Comparison of ENCODE assay signal across 1 cellular context in the genomic region with DNA sequence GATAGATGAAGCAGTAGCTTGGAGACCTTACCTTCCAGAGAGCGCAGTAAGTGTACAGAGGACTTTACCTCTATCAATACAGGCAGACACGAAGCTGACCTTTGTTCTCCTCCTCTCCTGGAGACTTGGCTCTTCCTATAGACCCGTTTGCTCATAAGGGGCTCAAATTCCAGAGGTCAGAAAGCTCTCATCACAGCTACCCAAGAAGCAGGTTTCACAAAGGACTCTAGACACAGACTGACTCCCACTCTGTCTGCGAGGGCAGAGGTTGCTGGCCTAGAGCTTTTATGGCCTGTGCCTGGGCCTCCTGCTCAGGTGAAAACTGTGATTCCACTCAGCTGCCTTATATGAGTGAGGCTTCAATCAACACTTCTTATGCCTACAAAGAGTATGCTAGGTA.
TF ChIP-seq lines count a peak whose summit lies in the region.

No MANE protein-coding gene starts in this region.

TF ChIP-seq in K562, 482 proteins besides CTCF, POLR2A, EP300 and RAD21 (continued from another document):
- TF ChIP-seq ETV6 (IDR thresholded peaks at IDR 0.05; ENCODE audit: borderline replicate concordance in 1 of 2, low read depth in 2 of 2, low read length in 1 of 2) (no peak), ETV6 (CRISPR knock-in tag; IDR thresholded peaks at IDR 0.05; ENCODE audit: borderline replicate concordance) (no peak)
